ENCODE assay signal across 8 cellular contexts in the genomic region with DNA sequence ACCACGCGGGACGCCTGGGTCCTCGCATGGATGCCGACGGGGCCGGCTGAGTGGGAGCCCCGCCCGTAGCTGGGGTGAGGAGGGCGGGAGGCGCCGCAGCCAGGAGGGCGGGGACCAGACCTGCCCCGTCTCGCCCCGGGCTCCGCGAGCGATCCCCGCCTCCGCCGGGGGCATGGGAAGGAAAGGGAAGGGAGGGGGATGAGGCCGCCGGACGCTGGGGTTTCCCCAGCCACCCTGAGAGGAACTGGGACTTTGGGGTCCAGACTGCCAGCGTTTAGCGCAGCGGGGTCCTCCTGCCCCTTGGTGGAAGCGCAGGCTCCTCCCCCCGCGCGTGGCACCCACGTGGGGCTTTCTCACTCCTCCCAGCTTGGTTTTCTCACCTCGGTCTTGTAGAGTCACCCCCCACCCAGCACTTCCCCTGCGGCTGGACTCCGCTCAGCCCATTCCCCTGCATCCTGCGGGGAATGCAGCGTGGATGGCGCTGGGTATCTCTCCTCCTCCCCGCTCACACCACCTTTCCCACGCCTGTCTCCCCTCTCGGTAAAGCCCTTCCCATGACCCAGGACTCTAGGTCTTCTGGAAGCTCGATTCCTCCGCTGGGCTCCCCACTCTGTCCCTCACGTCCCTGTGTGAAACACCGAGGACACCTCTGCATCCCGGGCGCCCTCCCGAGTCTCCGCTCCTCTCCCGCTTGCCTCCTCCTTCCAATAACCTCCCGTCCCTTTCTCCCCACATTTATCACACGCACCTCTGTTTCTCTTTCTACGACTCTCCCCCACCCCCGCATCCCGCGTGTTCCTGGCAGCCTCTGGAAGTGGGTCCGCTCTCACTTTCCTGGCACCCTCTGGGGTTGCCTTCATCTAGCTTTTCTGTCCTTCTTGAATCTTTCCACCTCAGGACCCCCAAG. TPM values are rescaled to one million over a fixed set of nuclear protein-coding genes. Genes with fewer than 3 reads are reported as not detected.
A peak's percentile ranks its signal among the peaks of the same experiment; 100 is the strongest.
DNase-seq lines count a peak whose midpoint lies in the region; ATAC-seq and TF ChIP-seq lines count a peak whose summit lies in the region.

No MANE protein-coding gene starts in this region.

- H3K9me2 ChIP-seq in hepatocyte (replicated peaks; ENCODE audit: insufficient read depth): no peaks in the 10 kb centered on the region

- whole genome bisulfite sequencing in hepatocyte (ENCODE audit: low lambda C conversion rate, missing lambda C conversion rate): under 1% methylated on average over 32 of the region's 58 CpGs

- H4K20me1 ChIP-seq in hepatocyte (ENCODE audit: insufficient read depth, poor library complexity, severe bottlenecking): peaks cover 10% of the 10 kb centered on the region

- H3K79me2 ChIP-seq in hepatocyte: peaks cover 37% of the 10 kb centered on the region

- TF ChIP-seq CTCF in hepatocyte (IDR thresholded peaks at IDR 0.05; ENCODE audit: poor library complexity): no peak

- H3K27me3 ChIP-seq in adipocyte (replicated peaks; ENCODE audit: control insufficient read depth, insufficient read depth, low read length) (no peaks in the 10 kb centered on the region), hepatocyte (peaks cover 5% of the 10 kb centered on the region)

- H3K4me2 ChIP-seq in hepatocyte: peak overlapping the region; percentile 89

- no peaks in the 10 kb centered on the region for H3K9me3 ChIP-seq in adipocyte (ENCODE audit: control insufficient read depth, low read length)
- H3K9me3 ChIP-seq in hepatocyte (ENCODE audit: low read depth): no peaks in the 10 kb centered on the region

- H3K4me1 ChIP-seq in adipocyte (ENCODE audit: control insufficient read depth, insufficient read depth, low read length) (peaks cover 14% of the 10 kb centered on the region), hepatocyte (ENCODE audit: insufficient read depth) (peaks cover 6% of the 10 kb centered on the region)

- no peak overlapping the region for H3K27ac ChIP-seq in hepatocyte

- ATAC-seq in HG03342 (IDR thresholded peaks at IDR 0.05; ENCODE audit: unreplicated experiment): peak; percentile 35

- H3K4me3 ChIP-seq in adipocyte (ENCODE audit: low read length): peak overlapping the region; percentile 91
- H3K4me3 ChIP-seq in hepatocyte: peak overlapping the region; percentile 80
- H3K4me3 ChIP-seq in skeletal muscle cell (ENCODE audit: low read depth, low read length): peak overlapping the region; percentile 96

- no peak overlapping the region for H2AFZ ChIP-seq in hepatocyte

- H3K9ac ChIP-seq in adipocyte (ENCODE audit: low read length): peak overlapping the region; percentile 87

- DNase-seq in NCI-H748 (lab: John Stamatoyannopoulos, UW; ENCODE audit: unreplicated experiment) (peak; percentile 48), NCI-H748 treated with DMSO at 0.1 percent for 48 hours (lab: John Stamatoyannopoulos, UW) (no peak), T-helper 1 cell (peak; percentile 78 to 85 (median 84)), adipocyte (ENCODE audit: low read depth) (peak; percentile 79), hepatocyte (ENCODE audit: low spot score) (peak; percentile 65), skeletal muscle cell (ENCODE audit: low read depth) (no peak), NCI-H2107 treated with DMSO at 0.1 percent for 48 hours (lab: John Stamatoyannopoulos, UW; ENCODE audit: unreplicated experiment) (no peak)

- H3K36me3 ChIP-seq in adipocyte (ENCODE audit: control insufficient read depth, insufficient read depth, low read length, severe bottlenecking) (no peaks in the 10 kb centered on the region), hepatocyte (replicated peaks; ENCODE audit: insufficient read depth, low read depth) (no peaks in the 10 kb centered on the region)

RNA-seq across cellular contexts. Expression of a gene that starts 2.1 kb away (rescaled TPM):
- total RNA-seq in hepatocyte: 15.7 and 17.1 TPM in 2 replicates
- polyA plus RNA-seq in hepatocyte: 122 and 152 TPM in 2 replicates

RNA-seq across cellular contexts. Expression of a gene that starts 12.4 kb away (rescaled TPM):
- total RNA-seq in hepatocyte: 5.3 and 6.0 TPM in 2 replicates
- 9.6 and 13.2 TPM in 2 replicates for polyA plus RNA-seq in hepatocyte

RNA-seq across cellular contexts. Expression of a gene that starts 24.7 kb away (rescaled TPM):
- total RNA-seq in hepatocyte: 23.6 and 27.5 TPM in 2 replicates
- polyA plus RNA-seq in hepatocyte: 51.8 and 55.7 TPM in 2 replicates

RNA-seq across cellular contexts. Expression of a gene that starts 41.6 kb away (rescaled TPM):
- 11.4 and 15.1 TPM in 2 replicates for total RNA-seq in hepatocyte
- 24.4 and 32.7 TPM in 2 replicates for polyA plus RNA-seq in hepatocyte

RNA-seq across cellular contexts. Expression of a gene that starts 45.6 kb away (rescaled TPM):
- total RNA-seq in hepatocyte: 7.4 and 13.7 TPM in 2 replicates
- 21.2 and 22.4 TPM in 2 replicates for polyA plus RNA-seq in hepatocyte

Comparison
In these comparisons a context has a peak if more than half of its experiments do, and no peak if none do; other contexts are left out.
1. DNase-seq: peak in NCI-H748 (single experiment), T-helper 1 cell (5 of 5), adipocyte (single experiment) and hepatocyte (single experiment); none in NCI-H748 treated with DMSO at 0.1 percent for 48 hours (single experiment), skeletal muscle cell (single experiment) and NCI-H2107 treated with DMSO at 0.1 percent for 48 hours (single experiment).
2. Peak in every context shown above with its lines, with median percentiles within 50 percentile points of each other: H3K4me3 ChIP-seq.